In genomic region chr3:51538459-51539290, GRCh38 we compare ENCODE assay signal across 8 cellular contexts. TPM values are rescaled to one million over a fixed set of nuclear protein-coding genes. Genes with fewer than 3 reads are reported as not detected.
DNase-seq lines count a peak whose midpoint lies in the region; ATAC-seq, FAIRE-seq and TF ChIP-seq lines count a peak whose summit lies in the region.

Gene RAD54L2 (plus strand): TSS chr3:51538719. CDS start chr3:51590421, 51,702 bp downstream.

- H3K4me1 ChIP-seq in A549 (peaks cover 8% of the 10 kb centered on the region; the same call in 1 of the 3 replicates), kidney (ENCODE audit: control insufficient read depth in 1 of 2, insufficient read depth in 1 of 2, low read depth in 1 of 2, low read length in 2 of 2) (peaks cover 0 to 9% of the 10 kb centered on the region in 2 donors)

- H3K27ac ChIP-seq in A549: peak within 1 kb of the TSS; percentile 95
- H3K27ac ChIP-seq in kidney (ENCODE audit: low read depth in 2 of 2, low read length in 2 of 2): peak within 1 kb of the TSS; percentile 82 to 86

- no peak for TF ChIP-seq EP300 in A549 (IDR thresholded peaks at IDR 0.05)

- CTCF ChIA-PET in A549 (lab: Yijun Ruan, JAX): interaction anchor here (0.5 to 3.3 kb wide), 8 partner anchors 14 to 142 kb away, joined by 3 to 10 read pairs (median 4); no protein-coding TSS in a partner anchor

- peak within 1 kb of the TSS; percentile 95 to 98 for H3K9ac ChIP-seq in kidney (ENCODE audit: low read length in 2 of 2)

- H3K9me3 ChIP-seq in A549: no peaks in the 10 kb centered on the region
- no peaks in the 10 kb centered on the region for H3K9me3 ChIP-seq in kidney (ENCODE audit: control insufficient read depth in 1 of 2, low read length in 2 of 2)

- H3K4me2 ChIP-seq in A549: peak within 1 kb of the TSS; percentile 92

- intact Hi-C loops in kidney (cut with DNase I): no loop called here

- POLR2A ChIA-PET in A549 (lab: Yijun Ruan, JAX): no interaction called here

- WGBS in A549 (ENCODE audit: missing lambda C conversion rate): 0% methylated on average over 2 of the region's 91 CpGs

- FAIRE-seq in A549 (lab: Jason Lieb, UNC): no peak
- no peak for FAIRE-seq in kidney (lab: Jason Lieb, UNC)

- TF ChIP-seq POLR2A in A549 (IDR thresholded peaks at IDR 0.05; ENCODE audit: low read length) (peak; percentile 50), GM18505 (IDR thresholded peaks at IDR 0.05; ENCODE audit: borderline replicate concordance, extremely low read depth, insufficient read depth, insufficient read length) (peak; percentile 72)

- DNase-seq in A549 (ENCODE audit: low read depth in 1 of 2, low spot score in 1 of 2) (peak; percentile 67 to 84), NCI-H2227 treated with DMSO at 0.1 percent for 48 hours (lab: John Stamatoyannopoulos, UW) (peak; percentile 55), cerebellar cortex (ENCODE audit: low spot score) (peak; percentile 84), kidney (peak; percentile 91)
- DNase-seq in activated CD4-positive, CD25-positive, alpha-beta regulatory T cell treated with anti-CD3 and anti-CD28 coated beads, Interleukin-2, amount 50 U/mL, for 72 hours: peak; percentile 77
- DNase-seq in stimulated activated CD4-positive, alpha-beta T cell treated with anti-CD3 and anti-CD28 coated beads, Interleukin-15, amount 100 ng/mL, for 1 hour (ENCODE audit: low read depth in 1 of 2, low spot score in 1 of 2): peak; percentile 58 to 77

- TF ChIP-seq RAD21 in A549 (conservative IDR thresholded peaks at IDR 0.05 in 1 of 2, IDR thresholded peaks at IDR 0.05 in 1 of 2): no peak

- H3K36me3 ChIP-seq in kidney (ENCODE audit: control insufficient read depth in 1 of 2, insufficient read depth in 2 of 2, low read length in 2 of 2): no peaks in the 10 kb centered on the region

- TF ChIP-seq CTCF in A549 (IDR thresholded peaks at IDR 0.05): peak; percentile 36
- TF ChIP-seq CTCF in kidney (IDR thresholded peaks at IDR 0.05; ENCODE audit: borderline replicate concordance, extremely low read depth, insufficient read depth): peak; percentile 33

- ATAC-seq in A549 (peak; percentile 91 to 94), GM18505 (IDR thresholded peaks at IDR 0.05; ENCODE audit: unreplicated experiment) (peak; percentile 83), HG02981 (IDR thresholded peaks at IDR 0.05; ENCODE audit: unreplicated experiment) (peak; percentile 77)

- H3K4me3 ChIP-seq in A549 (peak within 1 kb of the TSS; percentile 100), kidney (ENCODE audit: low read length in 2 of 2) (peak within 1 kb of the TSS; percentile 79 to 98)

TF ChIP-seq in A549, 52 proteins besides CTCF, POLR2A, EP300 and RAD21:
- TF ChIP-seq RCOR1 (IDR thresholded peaks at IDR 0.05; ENCODE audit: low read depth, low read length) (no peak), RFX5 (IDR thresholded peaks at IDR 0.05) (no peak), PHF8 (IDR thresholded peaks at IDR 0.05; ENCODE audit: borderline replicate concordance, low read depth) (peak; percentile 92; the same call in 1 of the 2 replicates), MYC (IDR thresholded peaks at IDR 0.05; ENCODE audit: borderline replicate concordance, low read length) (0 out of 2 replicates have a peak, but pooled peaks have one; percentile 40), NPAS2 (CRISPR knock-in tag; IDR thresholded peaks at IDR 0.05; ENCODE audit: borderline replicate concordance) (no peak), MAX (IDR thresholded peaks at IDR 0.05) (peak; percentile 82), EHMT2 (IDR thresholded peaks at IDR 0.05; ENCODE audit: low read depth) (no peak), ZSCAN20 (CRISPR knock-in tag; IDR thresholded peaks at IDR 0.05) (no peak), CHD2 (IDR thresholded peaks at IDR 0.05; ENCODE audit: low read length, partially characterized antibody) (no peak), EHF (CRISPR knock-in tag; IDR thresholded peaks at IDR 0.05) (no peak), ATOH8 (CRISPR knock-in tag; IDR thresholded peaks at IDR 0.05; ENCODE audit: low read depth) (0 out of 2 replicates have a peak, but pooled peaks have one; percentile 44), NR3C1 (IDR thresholded peaks at IDR 0.05) (no peak), SMC3 (IDR thresholded peaks at IDR 0.05) (peak; percentile 23; the same call in 1 of the 3 replicates), HOXB5 (CRISPR knock-in tag; IDR thresholded peaks at IDR 0.05) (peak; percentile 22; the same call in 1 of the 2 replicates), GATA3 (IDR thresholded peaks at IDR 0.05; ENCODE audit: borderline replicate concordance) (0 out of 2 replicates have a peak, but pooled peaks have one; percentile 46), RARB (CRISPR knock-in tag; IDR thresholded peaks at IDR 0.05) (no peak), KDM5A (IDR thresholded peaks at IDR 0.05) (peak; percentile 59; the same call in 1 of the 2 replicates), JUN (IDR thresholded peaks at IDR 0.05) (peak; percentile 55 to 83; a peak in 4 of 5 replicates)
- TF ChIP-seq, protein P1, sequence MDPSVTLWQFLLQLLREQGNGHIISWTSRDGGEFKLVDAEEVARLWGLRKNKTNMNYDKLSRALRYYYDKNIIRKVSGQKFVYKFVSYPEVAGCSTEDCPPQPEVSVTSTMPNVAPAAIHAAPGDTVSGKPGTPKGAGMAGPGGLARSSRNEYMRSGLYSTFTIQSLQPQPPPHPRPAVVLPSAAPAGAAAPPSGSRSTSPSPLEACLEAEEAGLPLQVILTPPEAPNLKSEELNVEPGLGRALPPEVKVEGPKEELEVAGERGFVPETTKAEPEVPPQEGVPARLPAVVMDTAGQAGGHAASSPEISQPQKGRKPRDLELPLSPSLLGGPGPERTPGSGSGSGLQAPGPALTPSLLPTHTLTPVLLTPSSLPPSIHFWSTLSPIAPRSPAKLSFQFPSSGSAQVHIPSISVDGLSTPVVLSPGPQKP (IDR thresholded peaks at IDR 0.05; ENCODE audit: low read depth, low read length): no peak
- TF ChIP-seq, protein P2, sequence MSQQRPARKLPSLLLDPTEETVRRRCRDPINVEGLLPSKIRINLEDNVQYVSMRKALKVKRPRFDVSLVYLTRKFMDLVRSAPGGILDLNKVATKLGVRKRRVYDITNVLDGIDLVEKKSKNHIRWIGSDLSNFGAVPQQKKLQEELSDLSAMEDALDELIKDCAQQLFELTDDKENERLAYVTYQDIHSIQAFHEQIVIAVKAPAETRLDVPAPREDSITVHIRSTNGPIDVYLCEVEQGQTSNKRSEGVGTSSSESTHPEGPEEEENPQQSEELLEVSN (IDR thresholded peaks at IDR 0.05; ENCODE audit: borderline replicate concordance, low read depth): peak; percentile 42; the same call in 1 of the 2 replicates
- TF ChIP-seq, protein P3, sequence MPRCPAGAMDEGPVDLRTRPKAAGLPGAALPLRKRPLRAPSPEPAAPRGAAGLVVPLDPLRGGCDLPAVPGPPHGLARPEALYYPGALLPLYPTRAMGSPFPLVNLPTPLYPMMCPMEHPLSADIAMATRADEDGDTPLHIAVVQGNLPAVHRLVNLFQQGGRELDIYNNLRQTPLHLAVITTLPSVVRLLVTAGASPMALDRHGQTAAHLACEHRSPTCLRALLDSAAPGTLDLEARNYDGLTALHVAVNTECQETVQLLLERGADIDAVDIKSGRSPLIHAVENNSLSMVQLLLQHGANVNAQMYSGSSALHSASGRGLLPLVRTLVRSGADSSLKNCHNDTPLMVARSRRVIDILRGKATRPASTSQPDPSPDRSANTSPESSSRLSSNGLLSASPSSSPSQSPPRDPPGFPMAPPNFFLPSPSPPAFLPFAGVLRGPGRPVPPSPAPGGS (IDR thresholded peaks at IDR 0.05): peak; percentile 71; the same call in 2 of the 3 replicates

RNA-seq across cellular contexts. Expression of gene RAD54L2, which starts in this region (rescaled TPM):
- polyA plus RNA-seq in A549 (2011; rRNA removed) (6.4 and 7.7 TPM in 2 replicates), A549 (2017; fragmentation: RNase III; extraction: RNeasy Plus Mini Kit Qiagen cat#74134 plus additional on column Dnase treatment) (4.4 to 4.8 TPM (median 4.7 TPM) in 3 replicates), kidney (ENCODE audit: insufficient read depth, low read depth, low replicate concordance) (3.3 TPM)
- polyA plus RNA-seq in A549 (2012; cell fraction: cytosol; rRNA removed): 1.6 and 2.0 TPM in 2 replicates
- polyA plus RNA-seq in A549 (2012; cell fraction: nucleus; rRNA removed): 4.7 and 6.5 TPM in 2 replicates
- polyA minus RNA-seq in A549 (2011; rRNA and poly(A)+ RNA removed): 25.2 and 26.2 TPM in 2 replicates
- total RNA-seq in kidney: 29.5 TPM

Comparison
In these comparisons a context has a peak if more than half of its experiments do, and no peak if none do; other contexts are left out.
1. Peak in every context shown above with its lines: DNase-seq, ATAC-seq, H3K4me3 ChIP-seq and H3K27ac ChIP-seq.